ENCODE assay signal across 1 cellular context in the genomic region with DNA sequence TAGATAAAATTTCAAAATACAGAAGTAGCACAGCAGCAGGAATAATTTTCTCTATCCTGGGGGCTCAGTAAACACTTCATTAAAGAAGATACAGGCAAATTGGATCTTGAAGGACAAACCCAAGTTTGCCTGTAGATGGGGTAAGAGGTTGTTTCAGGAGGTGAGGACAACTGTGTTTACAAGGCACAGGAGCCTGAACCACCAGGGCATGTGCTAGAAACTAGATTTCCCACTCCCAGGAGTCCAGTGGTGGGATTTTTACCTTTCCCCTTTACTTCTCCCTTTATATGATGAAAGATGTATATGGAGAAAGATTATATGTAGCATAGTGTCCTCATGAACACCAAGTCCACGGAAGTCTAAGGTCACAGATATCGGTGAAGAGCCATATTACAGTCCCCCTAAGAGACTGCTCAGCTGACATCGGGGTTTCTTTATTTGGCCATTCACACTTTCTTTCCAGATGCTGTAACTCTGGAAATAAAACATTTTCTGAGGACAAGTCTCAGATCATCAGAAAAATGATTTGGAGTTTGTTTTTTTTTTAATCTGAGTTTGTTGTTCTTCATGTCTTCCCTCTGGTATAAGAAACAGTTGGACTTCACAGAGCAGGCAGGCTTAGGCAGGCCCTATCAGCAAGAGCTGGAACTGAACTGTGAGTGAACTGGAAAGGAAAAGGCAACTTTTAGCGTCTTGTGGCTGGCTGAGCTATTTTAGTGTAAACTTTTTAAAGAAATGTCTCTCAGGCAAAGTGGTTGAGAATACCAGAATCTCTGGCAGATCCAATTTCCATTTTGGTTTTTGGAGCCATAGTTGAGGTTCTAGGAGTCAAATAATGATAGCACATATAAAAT.
TF ChIP-seq lines count a peak whose summit lies in the region.

No MANE protein-coding gene starts in this region.

TF ChIP-seq in GM12878, 131 proteins besides CTCF, POLR2A, EP300 and RAD21 (continued from another document):
- TF ChIP-seq RELA (IDR thresholded peaks at IDR 0.05; ENCODE audit: borderline replicate concordance, partially characterized antibody): no peak
- TF ChIP-seq BHLHE40 (IDR thresholded peaks at IDR 0.05; ENCODE audit: borderline replicate concordance in 1 of 2, low read depth in 2 of 2, low read length in 1 of 2): peak; percentile 49 to 59; a peak in 2 of 4 replicates
- TF ChIP-seq, protein P1, sequence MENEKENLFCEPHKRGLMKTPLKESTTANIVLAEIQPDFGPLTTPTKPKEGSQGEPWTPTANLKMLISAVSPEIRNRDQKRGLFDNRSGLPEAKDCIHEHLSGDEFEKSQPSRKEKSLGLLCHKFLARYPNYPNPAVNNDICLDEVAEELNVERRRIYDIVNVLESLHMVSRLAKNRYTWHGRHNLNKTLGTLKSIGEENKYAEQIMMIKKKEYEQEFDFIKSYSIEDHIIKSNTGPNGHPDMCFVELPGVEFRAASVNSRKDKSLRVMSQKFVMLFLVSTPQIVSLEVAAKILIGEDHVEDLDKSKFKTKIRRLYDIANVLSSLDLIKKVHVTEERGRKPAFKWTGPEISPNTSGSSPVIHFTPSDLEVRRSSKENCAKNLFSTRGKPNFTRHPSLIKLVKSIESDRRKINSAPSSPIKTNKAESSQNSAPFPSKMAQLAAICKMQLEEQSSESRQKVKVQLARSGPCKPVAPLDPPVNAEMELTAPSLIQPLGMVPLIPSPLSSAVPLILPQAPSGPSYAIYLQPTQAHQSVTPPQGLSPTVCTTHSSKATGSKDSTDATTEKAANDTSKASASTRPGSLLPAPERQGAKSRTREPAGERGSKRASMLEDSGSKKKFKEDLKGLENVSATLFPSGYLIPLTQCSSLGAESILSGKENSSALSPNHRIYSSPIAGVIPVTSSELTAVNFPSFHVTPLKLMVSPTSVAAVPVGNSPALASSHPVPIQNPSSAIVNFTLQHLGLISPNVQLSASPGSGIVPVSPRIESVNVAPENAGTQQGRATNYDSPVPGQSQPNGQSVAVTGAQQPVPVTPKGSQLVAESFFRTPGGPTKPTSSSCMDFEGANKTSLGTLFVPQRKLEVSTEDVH (IDR thresholded peaks at IDR 0.05; ENCODE audit: low read depth, partially characterized antibody): no peak
- TF ChIP-seq GATAD2B (conservative IDR thresholded peaks at IDR 0.05; ENCODE audit: low read depth): no peak
- no peak for TF ChIP-seq CBX3 (IDR thresholded peaks at IDR 0.05; ENCODE audit: borderline replicate concordance, low read depth)
- TF ChIP-seq, protein P2, sequence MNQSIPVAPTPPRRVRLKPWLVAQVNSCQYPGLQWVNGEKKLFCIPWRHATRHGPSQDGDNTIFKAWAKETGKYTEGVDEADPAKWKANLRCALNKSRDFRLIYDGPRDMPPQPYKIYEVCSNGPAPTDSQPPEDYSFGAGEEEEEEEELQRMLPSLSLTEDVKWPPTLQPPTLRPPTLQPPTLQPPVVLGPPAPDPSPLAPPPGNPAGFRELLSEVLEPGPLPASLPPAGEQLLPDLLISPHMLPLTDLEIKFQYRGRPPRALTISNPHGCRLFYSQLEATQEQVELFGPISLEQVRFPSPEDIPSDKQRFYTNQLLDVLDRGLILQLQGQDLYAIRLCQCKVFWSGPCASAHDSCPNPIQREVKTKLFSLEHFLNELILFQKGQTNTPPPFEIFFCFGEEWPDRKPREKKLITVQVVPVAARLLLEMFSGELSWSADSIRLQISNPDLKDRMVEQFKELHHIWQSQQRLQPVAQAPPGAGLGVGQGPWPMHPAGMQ (IDR thresholded peaks at IDR 0.05; ENCODE audit: borderline replicate concordance): no peak
- TF ChIP-seq ASH2L (IDR thresholded peaks at IDR 0.05; ENCODE audit: borderline replicate concordance, low read depth): no peak
